Comparison of ENCODE assay signal across 21 cellular contexts in genomic region chr1:37705399-37705798, GRCh38. TPM values are rescaled to one million over a fixed set of nuclear protein-coding genes. Genes with fewer than 3 reads are reported as not detected.
A peak's percentile ranks its signal among the peaks of the same experiment; 100 is the strongest.
DNase-seq lines count a peak whose midpoint lies in the region; ATAC-seq, FAIRE-seq and TF ChIP-seq lines count a peak whose summit lies in the region.
"Had no signal": no experiment of that assay in that cellular context is flagged by ENCODE, and none has a peak within 500 bp of the region (broad histone marks: within the 10 kb centered on the region; RNA-seq: fewer than 3 reads in every experiment).

No MANE protein-coding gene starts in this region.

- no peak for TF ChIP-seq CTCF in K562 (IDR thresholded peaks at IDR 0.05 in 2 of 3, conservative IDR thresholded peaks at IDR 0.05 in 1 of 3; ENCODE audit: insufficient read depth in 2 of 3, low read depth in 1 of 3, low read length in 3 of 3)
- no peak for TF ChIP-seq CTCF in nephron (IDR thresholded peaks at IDR 0.05; ENCODE audit: unreplicated experiment in 3 of 3)
- TF ChIP-seq CTCF in CD8-positive, alpha-beta T cell (IDR thresholded peaks at IDR 0.05) = no peak

- H3K36me3 Mint-ChIP-seq in activated CD4-positive, alpha-beta memory T cell treated with anti-CD3 and anti-CD28 coated beads for 36 hours = peaks cover 70% of the 10 kb centered on the region
- H3K36me3 Mint-ChIP-seq in activated CD4-positive, alpha-beta memory T cell treated with anti-CD3 and anti-CD28 coated beads, Interleukin-2, amount 10 ng/mL, durations not matched to agents 7 days and 5 days (ENCODE audit: low read depth) = peaks cover 85% of the 10 kb centered on the region
- peaks cover 59% of the 10 kb centered on the region for H3K36me3 Mint-ChIP-seq in nephron (ENCODE audit: low read depth)
- peaks cover 7% of the 10 kb centered on the region for H3K36me3 Mint-ChIP-seq in CD8-positive, alpha-beta T cell
- peaks cover 0 to 39% (median 4%) of the 10 kb centered on the region in 5 donors for H3K36me3 Mint-ChIP-seq in naive thymus-derived CD4-positive, alpha-beta T cell

- no peak for TF ChIP-seq RAD21 in K562 (CRISPR knock-in tag; conservative IDR thresholded peaks at IDR 0.05 in 1 of 2, IDR thresholded peaks at IDR 0.05 in 1 of 2)

- peak overlapping the region; percentile 46 for H3K27ac Mint-ChIP-seq in activated CD4-positive, alpha-beta memory T cell treated with anti-CD3 and anti-CD28 coated beads for 36 hours
- H3K27ac Mint-ChIP-seq in activated CD4-positive, alpha-beta memory T cell treated with anti-CD3 and anti-CD28 coated beads, Interleukin-2, amount 10 ng/mL, durations not matched to agents 7 days and 5 days = no peak overlapping the region
- peak overlapping the region; percentile 64 to 99 (median 97) for H3K27ac Mint-ChIP-seq in nephron
- no peak overlapping the region for H3K27ac Mint-ChIP-seq in CD8-positive, alpha-beta T cell
- H3K27ac Mint-ChIP-seq in naive thymus-derived CD4-positive, alpha-beta T cell = no peak overlapping the region
- H3K27ac Mint-ChIP-seq: H9 had no signal

- peaks cover 3% of the 10 kb centered on the region for H3K9me1 ChIP-seq in K562 (ENCODE audit: control insufficient read depth, insufficient read depth, low read length)

- TF ChIP-seq EP300 in K562 (IDR thresholded peaks at IDR 0.05; ENCODE audit: low read length) = no peak

- in situ Hi-C loops in K562 (cut with MboI) = no loop called here

- FAIRE-seq in K562 (lab: Jason Lieb, UNC) = no peak
- FAIRE-seq: A204.1, D721Med, RCC 7860 had no signal

- no peak overlapping the region for H3K27ac ChIP-seq in K562 (ENCODE audit: extremely low read depth, low read depth, low read length)
- H3K27ac ChIP-seq in CD8-positive, alpha-beta T cell (ENCODE audit: low read depth, low read length) = no peak overlapping the region
- no peak overlapping the region for H3K27ac ChIP-seq in naive thymus-derived CD4-positive, alpha-beta T cell (ENCODE audit: low read depth, low read length)

- intact Hi-C loops in activated CD4-positive, alpha-beta memory T cell treated with anti-CD3 and anti-CD28 coated beads for 36 hours (cut with micrococcal nuclease) = no loop called here
- intact Hi-C loops in K562 (cut with micrococcal nuclease) = no loop called here
- intact Hi-C loops in CD8-positive, alpha-beta T cell (cut with DNase I, micrococcal nuclease) = no loop called here
- intact Hi-C loops in naive thymus-derived CD4-positive, alpha-beta T cell (cut with micrococcal nuclease) = no loop called here

- H2AFZ ChIP-seq in K562 (ENCODE audit: low read depth, low read length) = no peak overlapping the region

- no peaks in the 10 kb centered on the region for H3K9me3 ChIP-seq in K562 (replicated peaks; ENCODE audit: control insufficient read depth, insufficient read depth, low read depth, low read length)
- no peaks in the 10 kb centered on the region for H3K9me3 ChIP-seq in CD8-positive, alpha-beta T cell (ENCODE audit: low read length)
- H3K9me3 ChIP-seq in naive thymus-derived CD4-positive, alpha-beta T cell (ENCODE audit: control insufficient read depth in 2 of 3, low read length in 3 of 3) = no peaks in the 10 kb centered on the region

- DNase-seq in activated CD4-positive, alpha-beta memory T cell treated with anti-CD3 and anti-CD28 coated beads for 36 hours = peak; percentile 49
- DNase-seq in activated CD4-positive, alpha-beta memory T cell treated with anti-CD3 and anti-CD28 coated beads, Interleukin-2, amount 10 ng/mL, durations not matched to agents 7 days and 5 days = no peak
- no peak for DNase-seq in K562 (ENCODE audit: extremely low read depth in 1 of 4, low spot score in 3 of 4)
- no peak for DNase-seq in CD8-positive, alpha-beta T cell
- DNase-seq in naive thymus-derived CD4-positive, alpha-beta T cell = no peak
- DNase-seq in activated effector memory CD4-positive, alpha-beta T cell treated with Interleukin-2 at 50 U/mL for 16 hours = no peak
- DNase-seq: C1 segment of cervical spinal cord, H9, NCI-H1417, NCI-H187, NCI-H2107, NCI-H510A, NCI-H774, Right ventricle myocardium superior had no signal

- no peaks in the 10 kb centered on the region for H3K79me2 ChIP-seq in K562 (ENCODE audit: control insufficient read depth, insufficient read depth, low read length)

- ATAC-seq in K562 = no peak
- no peak for ATAC-seq in CD8-positive, alpha-beta T cell
- no peak for ATAC-seq in GM21528 (IDR thresholded peaks at IDR 0.05; ENCODE audit: low FRiP score, unreplicated experiment)
- ATAC-seq in naive thymus-derived CD4-positive, alpha-beta T cell = no peak

- no peaks in the 10 kb centered on the region for H3K9me3 Mint-ChIP-seq in activated CD4-positive, alpha-beta memory T cell treated with anti-CD3 and anti-CD28 coated beads for 36 hours
- H3K9me3 Mint-ChIP-seq in activated CD4-positive, alpha-beta memory T cell treated with anti-CD3 and anti-CD28 coated beads, Interleukin-2, amount 10 ng/mL, durations not matched to agents 7 days and 5 days = no peaks in the 10 kb centered on the region
- H3K9me3 Mint-ChIP-seq in nephron = no peaks in the 10 kb centered on the region
- H3K9me3 Mint-ChIP-seq in CD8-positive, alpha-beta T cell = no peaks in the 10 kb centered on the region
- H3K9me3 Mint-ChIP-seq in naive thymus-derived CD4-positive, alpha-beta T cell = peaks cover 0 to 2% (median 0%) of the 10 kb centered on the region in 11 donors
- H3K9me3 Mint-ChIP-seq: H9 had no signal

- H3K27me3 ChIP-seq in K562 (ENCODE audit: control insufficient read depth in 2 of 2, insufficient read depth in 2 of 2, low read length in 2 of 2) = no peaks in the 10 kb centered on the region
- H3K27me3 ChIP-seq in CD8-positive, alpha-beta T cell (ENCODE audit: insufficient read depth, low read length) = no peaks in the 10 kb centered on the region
- H3K27me3 ChIP-seq in naive thymus-derived CD4-positive, alpha-beta T cell (ENCODE audit: control insufficient read depth in 2 of 2, insufficient read depth in 2 of 2, low read length in 2 of 2) = no peaks in the 10 kb centered on the region

- no peak for TF ChIP-seq POLR2A in K562 (conservative IDR thresholded peaks at IDR 0.05)

- peaks cover 92% of the 10 kb centered on the region for H3K36me3 ChIP-seq in K562 (ENCODE audit: control insufficient read depth, insufficient read depth, low read length)
- H3K36me3 ChIP-seq in CD8-positive, alpha-beta T cell (ENCODE audit: insufficient read depth, low read length) = no peaks in the 10 kb centered on the region
- peaks cover 0 to 6% (median 0%) of the 10 kb centered on the region in 3 experiments for H3K36me3 ChIP-seq in naive thymus-derived CD4-positive, alpha-beta T cell (ENCODE audit: control insufficient read depth in 2 of 3, insufficient read depth in 3 of 3, low read length in 3 of 3)

- no peaks in the 10 kb centered on the region for H3K4me1 ChIP-seq in K562 (replicated peaks in 1 of 2; ENCODE audit: control insufficient read depth in 2 of 2, insufficient read depth in 2 of 2, low read length in 2 of 2)
- H3K4me1 ChIP-seq in CD8-positive, alpha-beta T cell (ENCODE audit: insufficient read depth, low read length) = no peaks in the 10 kb centered on the region
- H3K4me1 ChIP-seq in naive thymus-derived CD4-positive, alpha-beta T cell (ENCODE audit: control insufficient read depth in 2 of 2, insufficient read depth in 2 of 2, low read length in 2 of 2) = no peaks in the 10 kb centered on the region

- WGBS in K562 (ENCODE audit: insufficient coverage, low coverage, missing lambda C conversion rate) = 96% methylated on average over 8 of the region's 8 CpGs

- no peak overlapping the region for H3K9ac ChIP-seq in K562 (ENCODE audit: insufficient read depth in 1 of 2, low read depth in 2 of 2, low read length in 2 of 2)

- 0 out of 2 replicates have a peak, but pooled peaks cover 6% of the 10 kb centered on the region for H4K20me1 ChIP-seq in K562 (replicated peaks; ENCODE audit: control insufficient read depth, insufficient read depth, low read length)

- BruUV-seq in K562 (replicated peaks; lab: Mats Ljungman, UMichigan) = no TSS peak

- H3K27me3 Mint-ChIP-seq in activated CD4-positive, alpha-beta memory T cell treated with anti-CD3 and anti-CD28 coated beads for 36 hours = no peaks in the 10 kb centered on the region
- H3K27me3 Mint-ChIP-seq in activated CD4-positive, alpha-beta memory T cell treated with anti-CD3 and anti-CD28 coated beads, Interleukin-2, amount 10 ng/mL, durations not matched to agents 7 days and 5 days = no peaks in the 10 kb centered on the region
- H3K27me3 Mint-ChIP-seq in nephron (ENCODE audit: low read depth) = no peaks in the 10 kb centered on the region
- H3K27me3 Mint-ChIP-seq in CD8-positive, alpha-beta T cell (ENCODE audit: low read depth) = no peaks in the 10 kb centered on the region
- H3K27me3 Mint-ChIP-seq in naive thymus-derived CD4-positive, alpha-beta T cell = no peaks in the 10 kb centered on the region

- no peak overlapping the region for H3K4me3 ChIP-seq in K562
- no peak overlapping the region for H3K4me3 ChIP-seq in CD8-positive, alpha-beta T cell (ENCODE audit: low read depth, low read length)
- H3K4me3 ChIP-seq in naive thymus-derived CD4-positive, alpha-beta T cell (ENCODE audit: low read length) = no peak overlapping the region

- POLR2A ChIA-PET in activated CD4-positive, alpha-beta memory T cell treated with anti-CD3 and anti-CD28 coated beads for 36 hours (lab: Charles Lee) = interaction anchor here (1.4 kb wide), 1 partner anchor 226 kb away, joined by 3 read pairs; no protein-coding TSS in a partner anchor
- POLR2A ChIA-PET in activated CD4-positive, alpha-beta memory T cell treated with anti-CD3 and anti-CD28 coated beads, Interleukin-2, amount 10 ng/mL, durations not matched to agents 7 days and 5 days (lab: Charles Lee) = interaction anchor here (1.7 kb wide), 1 partner anchor 13 kb away, joined by 9 read pairs; the partner anchor contains the start of gene CDCA8
- POLR2A ChIA-PET in K562 (lab: Yijun Ruan, JAX) = interaction anchor here (0.5 to 6.2 kb wide), 5 partner anchors 14 to 1467 kb away, joined by 3 to 49 read pairs (median 3); partner anchors contain the start of gene CDCA8
- POLR2A ChIA-PET in CD8-positive, alpha-beta T cell (lab: Charles Lee) = no interaction called here
- POLR2A ChIA-PET in naive thymus-derived CD4-positive, alpha-beta T cell (lab: Charles Lee) = no interaction called here

- CTCF ChIA-PET in activated CD4-positive, alpha-beta memory T cell treated with anti-CD3 and anti-CD28 coated beads for 36 hours (lab: Charles Lee) = no interaction called here
- CTCF ChIA-PET in activated CD4-positive, alpha-beta memory T cell treated with anti-CD3 and anti-CD28 coated beads, Interleukin-2, amount 10 ng/mL, durations not matched to agents 7 days and 5 days (lab: Charles Lee) = interaction anchor here (2.1 kb wide), 1 partner anchor 191 kb away, joined by 5 read pairs; the partner anchor contains the start of gene MEAF6
- CTCF ChIA-PET in K562 (lab: Yijun Ruan, JAX; ENCODE audit: low intra/inter-chr PET ratio) = no interaction called here
- CTCF ChIA-PET in CD8-positive, alpha-beta T cell (lab: Charles Lee) = interaction anchor here (1.2 kb wide), 1 partner anchor 22 kb away, joined by 3 read pairs; no protein-coding TSS in a partner anchor
- CTCF ChIA-PET in naive thymus-derived CD4-positive, alpha-beta T cell (lab: Charles Lee) = no interaction called here

- peaks cover 5% of the 10 kb centered on the region for H3K4me1 Mint-ChIP-seq in activated CD4-positive, alpha-beta memory T cell treated with anti-CD3 and anti-CD28 coated beads for 36 hours (ENCODE audit: low read depth)
- H3K4me1 Mint-ChIP-seq in activated CD4-positive, alpha-beta memory T cell treated with anti-CD3 and anti-CD28 coated beads, Interleukin-2, amount 10 ng/mL, durations not matched to agents 7 days and 5 days = peaks cover 2% of the 10 kb centered on the region
- peaks cover 7% of the 10 kb centered on the region for H3K4me1 Mint-ChIP-seq in nephron
- H3K4me1 Mint-ChIP-seq in CD8-positive, alpha-beta T cell (ENCODE audit: low read depth) = no peaks in the 10 kb centered on the region
- peaks cover 0 to 2% (median 0%) of the 10 kb centered on the region in 7 donors for H3K4me1 Mint-ChIP-seq in naive thymus-derived CD4-positive, alpha-beta T cell
- H3K4me1 Mint-ChIP-seq: H9 had no signal

- no peak overlapping the region for H3K4me3 Mint-ChIP-seq in activated CD4-positive, alpha-beta memory T cell treated with anti-CD3 and anti-CD28 coated beads for 36 hours
- no peak overlapping the region for H3K4me3 Mint-ChIP-seq in activated CD4-positive, alpha-beta memory T cell treated with anti-CD3 and anti-CD28 coated beads, Interleukin-2, amount 10 ng/mL, durations not matched to agents 7 days and 5 days
- no peak overlapping the region for H3K4me3 Mint-ChIP-seq in nephron
- H3K4me3 Mint-ChIP-seq in CD8-positive, alpha-beta T cell = no peak overlapping the region
- no peak overlapping the region for H3K4me3 Mint-ChIP-seq in naive thymus-derived CD4-positive, alpha-beta T cell
- H3K4me3 Mint-ChIP-seq: H9 had no signal

- no peak overlapping the region for H3K4me2 ChIP-seq in K562 (ENCODE audit: insufficient read depth, low read length)

RNA-seq across cellular contexts. Expression of gene CDCA8, which starts 13.1 kb away (rescaled TPM):
- 10 to 100 TPM; 55.0 to 56.0 TPM for total RNA-seq in activated CD4-positive, alpha-beta memory T cell treated with anti-CD3 and anti-CD28 coated beads for 36 hours
- 10 to 100 TPM; 73.5 to 73.6 TPM for total RNA-seq in activated CD4-positive, alpha-beta memory T cell treated with anti-CD3 and anti-CD28 coated beads, Interleukin-2, amount 10 ng/mL, durations not matched to agents 7 days and 5 days
- total RNA-seq in K562 (2011; cell fraction: chromatin; rRNA removed; ENCODE audit: low replicate concordance) = 55.0 and 75.1 TPM in 2 replicates
- 60.3 and 62.5 TPM in 2 replicates for total RNA-seq in K562 (2011; cell fraction: nucleolus; rRNA removed)
- 61.4 and 63.4 TPM in 2 replicates for total RNA-seq in K562 (2011; cell fraction: nucleoplasm; rRNA removed)
- total RNA-seq in K562 (2014; rRNA removed) (26.4 and 29.3 TPM in 2 replicates), K562 (2014; rRNA removed; fragmentation: Illumina TruSeq; extraction: Trizol) (35.8 and 38.3 TPM in 2 replicates), K562 (2015; rRNA removed; fragmentation: Illumina TruSeq; extraction: Trizol) (34.4 and 37.7 TPM in 2 replicates), K562 (2021) (72.5 and 81.8 TPM in 2 replicates)
- polyA plus RNA-seq in K562 (2011; rRNA removed) (118 and 120 TPM in 2 replicates), K562 (2014; fragmentation: Illumina TruSeq; extraction: Trizol) (117 and 124 TPM in 2 replicates), K562 (2014; fragmentation: Nextera tagmentation; extraction: Ambion mirVana) (100 to 1,000 TPM in 1 of 2 experiments, 10 to 100 TPM in 1; 84.3 to 148 TPM), K562 (2014; rRNA removed) (74.1 and 81.7 TPM in 2 replicates)
- 99.5 and 121 TPM in 2 replicates for polyA plus RNA-seq in K562 (2011; cell fraction: cytosol; rRNA removed)
- 89.5 and 92.0 TPM in 2 replicates for polyA plus RNA-seq in K562 (2011; cell fraction: nucleus; rRNA removed)
- polyA plus RNA-seq in K562 (2012) = 72.5 and 78.6 TPM in 2 replicates
- polyA minus RNA-seq in K562 (2011; rRNA and poly(A)+ RNA removed) = 68.8 and 84.8 TPM in 2 replicates
- polyA minus RNA-seq in K562 (2011; cell fraction: cytosol; rRNA and poly(A)+ RNA removed) = 44.7 and 47.7 TPM in 2 replicates
- polyA minus RNA-seq in K562 (2011; cell fraction: nucleus; rRNA and poly(A)+ RNA removed) = 24.9 and 31.9 TPM in 2 replicates
- total RNA-seq in CD8-positive, alpha-beta T cell = under 1 TPM; 0.25 to 0.62 TPM
- 10 to 100 TPM in 1 of 5 experiments, 1 to 10 TPM in 1, under 1 TPM in 3; 0.58 to 45.5 (median 0.92) TPM for total RNA-seq in naive thymus-derived CD4-positive, alpha-beta T cell
- 1 to 10 TPM; 1.0 to 1.3 TPM for polyA plus RNA-seq in naive thymus-derived CD4-positive, alpha-beta T cell

RNA-seq across cellular contexts. Expression of gene EPHA10, which starts 59.5 kb away (rescaled TPM):
- under 1 TPM; 0.48 to 0.92 TPM for total RNA-seq in activated CD4-positive, alpha-beta memory T cell treated with anti-CD3 and anti-CD28 coated beads for 36 hours
- total RNA-seq in activated CD4-positive, alpha-beta memory T cell treated with anti-CD3 and anti-CD28 coated beads, Interleukin-2, amount 10 ng/mL, durations not matched to agents 7 days and 5 days = not detected
- total RNA-seq in K562 (2011; cell fraction: chromatin; rRNA removed; ENCODE audit: low replicate concordance) = not detected in 2 replicates
- total RNA-seq in K562 (2011; cell fraction: nucleolus; rRNA removed) = not detected in 2 replicates
- total RNA-seq in K562 (2011; cell fraction: nucleoplasm; rRNA removed) = not detected in 2 replicates
- total RNA-seq in K562 (2014; rRNA removed) = not detected in 2 replicates
- total RNA-seq in K562 (2014; rRNA removed; fragmentation: Illumina TruSeq; extraction: Trizol) = not detected in 2 replicates
- not detected in 2 replicates for total RNA-seq in K562 (2015; rRNA removed; fragmentation: Illumina TruSeq; extraction: Trizol)
- total RNA-seq in K562 (2021) = 0.02 TPM in 1 of 2 replicates, not detected in the other
- polyA plus RNA-seq in K562 (2011; rRNA removed) = not detected in 2 replicates
- polyA plus RNA-seq in K562 (2011; cell fraction: cytosol; rRNA removed) = not detected in 2 replicates
- polyA plus RNA-seq in K562 (2011; cell fraction: nucleus; rRNA removed) = 0.04 TPM in 1 of 2 replicates, not detected in the other
- 0.07 and 0.08 TPM in 2 replicates for polyA plus RNA-seq in K562 (2012)
- polyA plus RNA-seq in K562 (2014; fragmentation: Illumina TruSeq; extraction: Trizol) = not detected in 2 replicates
- under 1 TPM in 1 of 2 experiments, not detected in 1; 0.03 TPM for polyA plus RNA-seq in K562 (2014; fragmentation: Nextera tagmentation; extraction: Ambion mirVana)
- polyA plus RNA-seq in K562 (2014; rRNA removed) = not detected in 2 replicates
- polyA minus RNA-seq in K562 (2011; rRNA and poly(A)+ RNA removed) = not detected in 2 replicates
- not detected in 2 replicates for polyA minus RNA-seq in K562 (2011; cell fraction: cytosol; rRNA and poly(A)+ RNA removed)
- polyA minus RNA-seq in K562 (2011; cell fraction: nucleus; rRNA and poly(A)+ RNA removed) = not detected in 2 replicates
- not detected for total RNA-seq in CD8-positive, alpha-beta T cell
- under 1 TPM in 1 of 5 experiments, not detected in 4; 0.19 TPM for total RNA-seq in naive thymus-derived CD4-positive, alpha-beta T cell
- polyA plus RNA-seq in naive thymus-derived CD4-positive, alpha-beta T cell = not detected
- total RNA-seq: M059J, OCI-LY7 had no signal

Comparison
In these comparisons a context has a peak if more than half of its experiments do, and no peak if none do; other contexts are left out.
1. H3K27ac Mint-ChIP-seq: peak in activated CD4-positive, alpha-beta memory T cell treated with anti-CD3 and anti-CD28 coated beads for 36 hours (single experiment) and nephron (3 of 3); none in activated CD4-positive, alpha-beta memory T cell treated with anti-CD3 and anti-CD28 coated beads, Interleukin-2, amount 10 ng/mL, durations not matched to agents 7 days and 5 days (single experiment), CD8-positive, alpha-beta T cell (single experiment) and naive thymus-derived CD4-positive, alpha-beta T cell (0 of 9).
2. CTCF ChIA-PET loops: an anchor here in activated CD4-positive, alpha-beta memory T cell treated with anti-CD3 and anti-CD28 coated beads, Interleukin-2, amount 10 ng/mL, durations not matched to agents 7 days and 5 days (2.1 kb wide) and CD8-positive, alpha-beta T cell (1.2 kb wide); none called in activated CD4-positive, alpha-beta memory T cell treated with anti-CD3 and anti-CD28 coated beads for 36 hours, K562 and naive thymus-derived CD4-positive, alpha-beta T cell.
3. POLR2A ChIA-PET loops: an anchor here in activated CD4-positive, alpha-beta memory T cell treated with anti-CD3 and anti-CD28 coated beads for 36 hours (1.4 kb wide), activated CD4-positive, alpha-beta memory T cell treated with anti-CD3 and anti-CD28 coated beads, Interleukin-2, amount 10 ng/mL, durations not matched to agents 7 days and 5 days (1.7 kb wide) and K562 (0.5 to 6.2 kb wide); none called in CD8-positive, alpha-beta T cell and naive thymus-derived CD4-positive, alpha-beta T cell.